9 cellular contexts compared by ENCODE assay signal in the genomic region with DNA sequence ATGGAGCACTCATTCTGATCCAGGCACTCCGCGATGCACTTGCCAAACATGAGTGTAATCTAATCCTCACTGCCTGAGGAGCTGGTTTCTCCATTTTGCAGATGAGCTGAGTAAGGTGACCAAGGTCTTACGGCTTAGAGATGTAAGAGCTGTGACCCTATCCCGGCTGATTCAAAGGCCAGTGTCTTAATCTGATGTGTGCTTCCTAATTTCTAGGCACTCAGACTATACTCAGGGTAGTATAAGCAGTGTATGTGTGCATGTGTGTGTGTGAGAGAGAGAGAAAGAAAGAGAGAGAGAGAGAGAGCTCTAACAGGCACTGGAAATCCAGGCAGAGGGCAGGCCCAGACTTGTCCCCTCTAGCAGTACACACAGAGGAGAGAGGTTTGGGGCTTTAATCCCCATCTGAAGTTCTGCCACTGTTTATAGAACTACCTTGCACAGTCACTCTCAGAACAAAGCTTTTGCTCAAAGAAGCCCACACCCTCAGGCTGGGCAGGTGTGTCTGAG.
A peak's percentile ranks its signal among the peaks of the same experiment; 100 is the strongest.
DNase-seq lines count a peak whose midpoint lies in the region; ATAC-seq and TF ChIP-seq lines count a peak whose summit lies in the region.
"Had no signal": no experiment of that assay in that cellular context is flagged by ENCODE, and none has a peak within 500 bp of the region (broad histone marks: within the 10 kb centered on the region; RNA-seq: fewer than 3 reads in every experiment).

No MANE protein-coding gene starts in this region.

- peaks cover 0 to 10% (median 0%) of the 10 kb centered on the region in 4 donors for H3K4me1 ChIP-seq in esophagus muscularis mucosa

- DNase-seq in DMS53 (lab: John Stamatoyannopoulos, UW) = peak; percentile 90
- peak; percentile 78 for DNase-seq in NCI-H510A (lab: John Stamatoyannopoulos, UW)
- peak; percentile 71 for DNase-seq in epithelial cell of prostate (ENCODE audit: low read depth, low spot score)
- DNase-seq in natural killer cell = no peak
- DNase-seq in esophagus muscularis mucosa (ENCODE audit: extremely low spot score) = no peak
- no peak for DNase-seq in D341Med (ENCODE audit: low spot score)
- DNase-seq in iPS-NIHi7 (ENCODE audit: extremely low spot score) = no peak
- DNase-seq: stimulated activated CD4-positive, alpha-beta T cell treated with anti-CD3 and anti-CD28 coated beads, Interleukin-2, amount 100 ng/mL, for 24 hours had no signal

- H3K4me3 ChIP-seq in esophagus muscularis mucosa = no peak overlapping the region

- peak overlapping the region; percentile 51 for H3K27ac ChIP-seq in epithelial cell of prostate
- no peak overlapping the region for H3K27ac ChIP-seq in esophagus muscularis mucosa (replicated peaks in 1 of 4)

- H3K4me3 Mint-ChIP-seq in natural killer cell = no peak overlapping the region

- no peaks in the 10 kb centered on the region for H3K27me3 Mint-ChIP-seq in natural killer cell (ENCODE audit: low read depth in 2 of 2)

- H3K4me1 Mint-ChIP-seq in natural killer cell = peaks cover 6% of the 10 kb centered on the region in 2 donors

- 90% methylated on average over 4 of the region's 4 CpGs for WGBS in esophagus muscularis mucosa

- TF ChIP-seq CTCF in natural killer cell (IDR thresholded peaks at IDR 0.05) = no peak
- TF ChIP-seq CTCF in esophagus muscularis mucosa (IDR thresholded peaks at IDR 0.05) = no peak

- TF ChIP-seq POLR2A in esophagus muscularis mucosa (IDR thresholded peaks at IDR 0.05; ENCODE audit: low read depth) = no peak

- intact Hi-C loops in natural killer cell (cut with micrococcal nuclease) (no loop called here), esophagus muscularis mucosa (cut with DNase I) (no loop called here)

- H3K9me3 Mint-ChIP-seq in natural killer cell = no peaks in the 10 kb centered on the region

- no peak for TF ChIP-seq EP300 in esophagus muscularis mucosa (IDR thresholded peaks at IDR 0.05)

- peak overlapping the region in 1 of 2 donors; percentile 15 for H3K27ac Mint-ChIP-seq in natural killer cell

- H3K36me3 ChIP-seq in esophagus muscularis mucosa = no peaks in the 10 kb centered on the region

- no peaks in the 10 kb centered on the region for H3K36me3 Mint-ChIP-seq in natural killer cell

- no peaks in the 10 kb centered on the region for H3K27me3 ChIP-seq in esophagus muscularis mucosa

- peak; percentile 64 for ATAC-seq in GM21528 (IDR thresholded peaks at IDR 0.05; ENCODE audit: low FRiP score, unreplicated experiment)
- ATAC-seq in natural killer cell = no peak

- H3K9me3 ChIP-seq in esophagus muscularis mucosa = no peaks in the 10 kb centered on the region

Comparison
In these comparisons a context has a peak if more than half of its experiments do, and no peak if none do; other contexts are left out.
1. DNase-seq: peak in DMS53 (single experiment), NCI-H510A (single experiment) and epithelial cell of prostate (single experiment); none in natural killer cell (single experiment), esophagus muscularis mucosa (single experiment), D341Med (single experiment) and iPS-NIHi7 (single experiment).